ENCODE assay signal across 9 cellular contexts in the genomic region with DNA sequence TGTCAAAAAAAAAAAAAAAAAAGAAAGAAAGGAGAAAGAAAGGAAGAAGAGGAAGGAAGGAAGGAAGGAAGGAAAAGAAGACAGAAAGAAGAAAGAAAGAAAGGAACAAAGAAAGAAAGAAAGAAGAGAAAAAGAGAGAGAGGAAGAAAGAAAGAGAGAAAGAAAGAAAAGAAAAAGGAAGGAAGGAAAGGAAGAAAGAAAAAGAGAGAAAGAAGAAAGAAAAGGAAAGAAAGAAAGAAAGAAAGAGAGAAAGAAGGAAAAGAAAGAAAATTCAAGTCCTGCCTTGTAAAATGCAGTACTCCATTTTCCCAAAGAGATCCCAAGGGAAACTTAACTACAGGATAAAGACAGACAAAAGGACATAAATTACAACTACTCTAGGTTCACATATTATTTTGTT. TPM values are rescaled to one million over a fixed set of nuclear protein-coding genes. Genes with fewer than 3 reads are reported as not detected.
"Had no signal": no experiment of that assay in that cellular context is flagged by ENCODE, and none has a peak within 500 bp of the region (broad histone marks: within the 10 kb centered on the region; RNA-seq: fewer than 3 reads in every experiment).

No MANE protein-coding gene starts in this region.

RNA-seq across cellular contexts. Expression of gene PPIAL4C, which starts 10.9 kb away (rescaled TPM):
- total RNA-seq: activated B cell treated with CpG ODN at 0.5 μM for 24 hours; activated CD4-positive, alpha-beta memory T cell treated with anti-CD3 and anti-CD28 coated beads for 36 hours; activated CD4-positive, alpha-beta T cell treated with anti-CD3 and anti-CD28 coated beads, Interleukin-2, amount 10 ng/mL, durations not matched to agents 24 days and 14 days; activated CD8-positive, alpha-beta memory T cell treated with anti-CD3 and anti-CD28 coated beads for 36 hours; activated CD8-positive, alpha-beta T cell treated with anti-CD3 and anti-CD28 coated beads for 36 hours; ascending aorta; bronchial epithelial cell; cardiac muscle cell; T-helper 1 cell treated with Interleukin-12 subunit alpha and Interleukin-12 subunit beta and Interleukin-4 antibody, amounts not matched to agents 30 ng/mL and 1 ng/mL, for 36 hours had no signal
